ENCODE assay signal across 20 cellular contexts in genomic region chr5:56977034-56977433, GRCh38. TPM values are rescaled to one million over a fixed set of nuclear protein-coding genes. Genes with fewer than 3 reads are reported as not detected.
DNase-seq lines count a peak whose midpoint lies in the region; ATAC-seq and TF ChIP-seq lines count a peak whose summit lies in the region.
"Had no signal": no experiment of that assay in that cellular context is flagged by ENCODE, and none has a peak within 500 bp of the region (broad histone marks: within the 10 kb centered on the region; RNA-seq: fewer than 3 reads in every experiment).

No MANE protein-coding gene starts in this region.

- no peak overlapping the region for H3K27ac Mint-ChIP-seq in immature natural killer cell
- H3K27ac Mint-ChIP-seq: B cell; CD4-positive, alpha-beta T cell; CD8-positive, alpha-beta T cell had no signal

- H3K9me3 Mint-ChIP-seq in immature natural killer cell: no peaks in the 10 kb centered on the region
- H3K9me3 Mint-ChIP-seq: CD4-positive, alpha-beta T cell; CD8-positive, alpha-beta T cell had no signal

- H3K27ac ChIP-seq in lung (ENCODE audit: low read depth in 1 of 2, low read length in 1 of 2) (no peak overlapping the region), upper lobe of right lung (no peak overlapping the region)
- H3K27ac ChIP-seq: 22Rv1; A549; BLaER1 treated with 17β-estradiol and CSF1 and Interleukin-3, amounts not matched to agents 10 nM and 100 nM; C4-2B had no signal

- intact Hi-C loops in upper lobe of right lung (cut with DNase I): no loop called here

- no peak overlapping the region for H3K4me3 Mint-ChIP-seq in immature natural killer cell
- H3K4me3 Mint-ChIP-seq: B cell; CD4-positive, alpha-beta T cell; CD8-positive, alpha-beta T cell had no signal

- no peaks in the 10 kb centered on the region for H3K36me3 Mint-ChIP-seq in immature natural killer cell
- H3K36me3 Mint-ChIP-seq: CD8-positive, alpha-beta T cell had no signal

- H3K9me3 ChIP-seq in lung (ENCODE audit: control insufficient read depth in 2 of 2, insufficient read depth in 1 of 2, low read length in 1 of 2) (no peaks in the 10 kb centered on the region), upper lobe of right lung (no peaks in the 10 kb centered on the region)
- H3K9me3 ChIP-seq: A549, Caco-2 had no signal

- H3K4me3 ChIP-seq in lung (no peak overlapping the region), upper lobe of right lung (no peak overlapping the region)
- H3K4me3 ChIP-seq: A549; BLaER1 treated with 17β-estradiol and CSF1 and Interleukin-3, amounts not matched to agents 10 nM and 100 nM had no signal

- ATAC-seq in lung (ENCODE audit: insufficient read depth, low FRiP score) (peak; percentile 62), upper lobe of right lung (peak; percentile 56), GM18519 (IDR thresholded peaks at IDR 0.05; ENCODE audit: low FRiP score, unreplicated experiment) (no peak)
- ATAC-seq: A549; CD8-positive, alpha-beta T cell had no signal

- H3K4me1 Mint-ChIP-seq in immature natural killer cell: no peaks in the 10 kb centered on the region
- H3K4me1 Mint-ChIP-seq: B cell had no signal

- H3K36me3 ChIP-seq in lung (ENCODE audit: control insufficient read depth in 2 of 2, insufficient read depth in 2 of 2, low read length in 2 of 2): no peaks in the 10 kb centered on the region
- H3K36me3 ChIP-seq in upper lobe of right lung: no peaks in the 10 kb centered on the region
- H3K36me3 ChIP-seq: BLaER1 treated with 17β-estradiol and CSF1 and Interleukin-3, amounts not matched to agents 10 nM and 100 nM had no signal

- 69 to 86% methylated on average over 3 of the region's 3 CpGs for WGBS in lung, 2 donors

- H3K27me3 ChIP-seq in lung (ENCODE audit: control insufficient read depth, insufficient read depth): no peaks in the 10 kb centered on the region
- H3K27me3 ChIP-seq in upper lobe of right lung: peaks cover 1% of the 10 kb centered on the region
- H3K27me3 ChIP-seq: BLaER1 treated with 17β-estradiol and CSF1 and Interleukin-3, amounts not matched to agents 10 nM and 100 nM had no signal

- DNase-seq in DMS53 (lab: John Stamatoyannopoulos, UW) (peak; percentile 46), DMS53 treated with DMSO at 0.1 percent for 48 hours (lab: John Stamatoyannopoulos, UW; ENCODE audit: unreplicated experiment) (no peak), kidney tubule cell (ENCODE audit: low spot score) (peak; percentile 32), lung (ENCODE audit: low spot score) (no peak), upper lobe of right lung (no peak), immature natural killer cell (no peak), T1000 (lab: John Stamatoyannopoulos, UW) (no peak)
- DNase-seq: AML-193; Calu3; CD4-positive, alpha-beta T cell; CD8-positive, alpha-beta T cell; DMS79 treated with DMSO at 0.1 percent for 48 hours; GF-D8 had no signal

- H3K4me1 ChIP-seq in lung (ENCODE audit: control insufficient read depth in 2 of 2, insufficient read depth in 2 of 2, low read length in 2 of 2) (no peaks in the 10 kb centered on the region), upper lobe of right lung (no peaks in the 10 kb centered on the region)
- H3K4me1 ChIP-seq: A549 had no signal

- peaks cover 0 to 13% (median 2%) of the 10 kb centered on the region in 3 donors for H3K27me3 Mint-ChIP-seq in immature natural killer cell (ENCODE audit: low read depth in 3 of 3)
- H3K27me3 Mint-ChIP-seq: CD4-positive, alpha-beta T cell had no signal

- TF ChIP-seq CTCF in lung (IDR thresholded peaks at IDR 0.05; ENCODE audit: control extremely low read depth, extremely low read depth) (no peak), upper lobe of right lung (IDR thresholded peaks at IDR 0.05) (no peak)

RNA-seq across cellular contexts. Expression of gene MIER3, which starts 25.1 kb away (rescaled TPM):
- total RNA-seq in lung: 10 to 100 TPM; 15.6 to 26.7 TPM
- polyA plus RNA-seq in lung: 1 to 10 TPM; 4.9 to 5.7 TPM
- 19.7 TPM for total RNA-seq in upper lobe of right lung
- polyA plus RNA-seq in immature natural killer cell: 10 to 100 TPM in 1 of 3 donors, 1 to 10 TPM in 2; 3.5 to 11.2 (median 5.3) TPM

Comparison
In these comparisons a context has a peak if more than half of its experiments do, and no peak if none do; other contexts are left out.
1. DNase-seq: peak in DMS53 (single experiment) and kidney tubule cell (single experiment); none in DMS53 treated with DMSO at 0.1 percent for 48 hours (single experiment), lung (single experiment), upper lobe of right lung (single experiment), immature natural killer cell (0 of 3) and T1000 (single experiment).